In the genomic region with DNA sequence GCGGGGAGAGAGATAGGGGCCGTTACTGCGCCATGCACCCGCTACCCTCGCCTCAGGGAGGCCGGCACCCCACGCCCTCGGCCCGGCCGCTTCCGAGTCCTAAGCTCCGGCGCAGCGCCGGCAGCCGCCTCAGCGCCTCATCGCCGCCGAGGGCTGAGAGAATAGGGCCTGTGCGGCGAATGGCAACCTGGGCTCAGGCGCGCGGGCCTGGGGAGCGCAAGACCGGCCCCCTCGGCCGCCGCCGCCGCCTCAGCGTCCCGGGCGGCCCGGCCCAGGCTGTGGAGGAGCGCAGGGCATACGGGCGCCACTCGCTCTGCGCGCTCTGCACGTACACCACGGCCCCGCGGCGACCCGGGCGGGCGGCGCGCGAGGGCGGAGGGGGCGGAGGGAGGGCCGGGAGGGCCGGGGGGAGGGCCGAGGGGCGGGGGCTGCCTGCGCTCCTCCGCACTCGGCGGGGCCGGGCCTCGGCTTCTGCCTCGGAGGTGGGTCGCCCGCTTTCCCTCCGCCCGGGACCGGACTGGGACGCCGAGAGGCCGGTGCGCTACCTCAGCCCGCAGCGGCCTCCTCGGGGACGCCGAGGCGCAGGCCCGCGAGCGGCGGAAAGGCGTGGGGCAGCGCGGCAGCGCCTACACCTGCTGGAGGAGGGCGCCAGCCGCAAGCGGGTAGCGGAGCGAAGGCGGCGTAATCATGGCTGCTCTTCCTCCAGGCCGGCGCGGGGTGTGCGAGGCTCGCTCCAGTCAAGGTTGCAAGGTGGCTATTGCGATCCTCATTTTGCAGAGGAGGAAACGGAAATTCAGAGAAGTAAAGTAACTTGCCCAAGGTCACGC, we compare ENCODE assay signal across 1 cellular context.
TF ChIP-seq lines count a peak whose summit lies in the region.

A gene (minus strand): TSS at position 317 of the 827 bp plus-strand sequence. CDS start 399 bp downstream, outside the sequence.

TF ChIP-seq in HepG2, 621 proteins besides CTCF, POLR2A, EP300 and RAD21 (continued from another document and continues in another):
- TF ChIP-seq, protein P1, sequence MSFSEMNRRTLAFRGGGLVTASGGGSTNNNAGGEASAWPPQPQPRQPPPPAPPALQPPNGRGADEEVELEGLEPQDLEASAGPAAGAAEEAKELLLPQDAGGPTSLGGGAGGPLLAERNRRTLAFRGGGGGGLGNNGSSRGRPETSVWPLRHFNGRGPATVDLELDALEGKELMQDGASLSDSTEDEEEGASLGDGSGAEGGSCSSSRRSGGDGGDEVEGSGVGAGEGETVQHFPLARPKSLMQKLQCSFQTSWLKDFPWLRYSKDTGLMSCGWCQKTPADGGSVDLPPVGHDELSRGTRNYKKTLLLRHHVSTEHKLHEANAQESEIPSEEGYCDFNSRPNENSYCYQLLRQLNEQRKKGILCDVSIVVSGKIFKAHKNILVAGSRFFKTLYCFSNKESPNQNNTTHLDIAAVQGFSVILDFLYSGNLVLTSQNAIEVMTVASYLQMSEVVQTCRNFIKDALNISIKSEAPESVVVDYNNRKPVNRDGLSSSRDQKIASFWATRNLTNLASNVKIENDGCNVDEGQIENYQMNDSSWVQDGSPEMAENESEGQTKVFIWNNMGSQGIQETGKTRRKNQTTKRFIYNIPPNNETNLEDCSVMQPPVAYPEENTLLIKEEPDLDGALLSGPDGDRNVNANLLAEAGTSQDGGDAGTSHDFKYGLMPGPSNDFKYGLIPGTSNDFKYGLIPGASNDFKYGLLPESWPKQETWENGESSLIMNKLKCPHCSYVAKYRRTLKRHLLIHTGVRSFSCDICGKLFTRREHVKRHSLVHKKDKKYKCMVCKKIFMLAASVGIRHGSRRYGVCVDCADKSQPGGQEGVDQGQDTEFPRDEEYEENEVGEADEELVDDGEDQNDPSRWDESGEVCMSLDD (CRISPR knock-in tag; IDR thresholded peaks at IDR 0.05; ENCODE audit: borderline replicate concordance): 0 out of 2 replicates have a peak, but pooled peaks have one; percentile 29
- TF ChIP-seq TCF7L2 (IDR thresholded peaks at IDR 0.05; ENCODE audit: low read depth, low read length) (no peak), ZNF768 (CRISPR knock-in tag; IDR thresholded peaks at IDR 0.05) (peak; percentile 83), ZNF614 (CRISPR knock-in tag; IDR thresholded peaks at IDR 0.05; ENCODE audit: borderline replicate concordance) (peak; percentile 75; the same call in 1 of the 2 replicates), ARHGAP35 (CRISPR knock-in tag; IDR thresholded peaks at IDR 0.05; ENCODE audit: borderline replicate concordance) (peak; percentile 84; the same call in 1 of the 2 replicates), ZKSCAN8 (CRISPR knock-in tag; IDR thresholded peaks at IDR 0.05; ENCODE audit: borderline replicate concordance) (peak; percentile 70; the same call in 1 of the 2 replicates), ZFP37 (CRISPR knock-in tag; IDR thresholded peaks at IDR 0.05; ENCODE audit: borderline replicate concordance) (no peak), MIER3 (CRISPR knock-in tag; IDR thresholded peaks at IDR 0.05; ENCODE audit: borderline replicate concordance) (peak; percentile 53; the same call in 1 of the 2 replicates), ZNF3 (CRISPR knock-in tag; IDR thresholded peaks at IDR 0.05) (no peak), ZNF670 (CRISPR knock-in tag; IDR thresholded peaks at IDR 0.05; ENCODE audit: borderline replicate concordance) (no peak), NFE2L1 (CRISPR knock-in tag; IDR thresholded peaks at IDR 0.05; ENCODE audit: borderline replicate concordance) (no peak), SATB2 (CRISPR knock-in tag; IDR thresholded peaks at IDR 0.05) (no peak; the same call in 1 of the 2 replicates)
- TF ChIP-seq, protein P2, sequence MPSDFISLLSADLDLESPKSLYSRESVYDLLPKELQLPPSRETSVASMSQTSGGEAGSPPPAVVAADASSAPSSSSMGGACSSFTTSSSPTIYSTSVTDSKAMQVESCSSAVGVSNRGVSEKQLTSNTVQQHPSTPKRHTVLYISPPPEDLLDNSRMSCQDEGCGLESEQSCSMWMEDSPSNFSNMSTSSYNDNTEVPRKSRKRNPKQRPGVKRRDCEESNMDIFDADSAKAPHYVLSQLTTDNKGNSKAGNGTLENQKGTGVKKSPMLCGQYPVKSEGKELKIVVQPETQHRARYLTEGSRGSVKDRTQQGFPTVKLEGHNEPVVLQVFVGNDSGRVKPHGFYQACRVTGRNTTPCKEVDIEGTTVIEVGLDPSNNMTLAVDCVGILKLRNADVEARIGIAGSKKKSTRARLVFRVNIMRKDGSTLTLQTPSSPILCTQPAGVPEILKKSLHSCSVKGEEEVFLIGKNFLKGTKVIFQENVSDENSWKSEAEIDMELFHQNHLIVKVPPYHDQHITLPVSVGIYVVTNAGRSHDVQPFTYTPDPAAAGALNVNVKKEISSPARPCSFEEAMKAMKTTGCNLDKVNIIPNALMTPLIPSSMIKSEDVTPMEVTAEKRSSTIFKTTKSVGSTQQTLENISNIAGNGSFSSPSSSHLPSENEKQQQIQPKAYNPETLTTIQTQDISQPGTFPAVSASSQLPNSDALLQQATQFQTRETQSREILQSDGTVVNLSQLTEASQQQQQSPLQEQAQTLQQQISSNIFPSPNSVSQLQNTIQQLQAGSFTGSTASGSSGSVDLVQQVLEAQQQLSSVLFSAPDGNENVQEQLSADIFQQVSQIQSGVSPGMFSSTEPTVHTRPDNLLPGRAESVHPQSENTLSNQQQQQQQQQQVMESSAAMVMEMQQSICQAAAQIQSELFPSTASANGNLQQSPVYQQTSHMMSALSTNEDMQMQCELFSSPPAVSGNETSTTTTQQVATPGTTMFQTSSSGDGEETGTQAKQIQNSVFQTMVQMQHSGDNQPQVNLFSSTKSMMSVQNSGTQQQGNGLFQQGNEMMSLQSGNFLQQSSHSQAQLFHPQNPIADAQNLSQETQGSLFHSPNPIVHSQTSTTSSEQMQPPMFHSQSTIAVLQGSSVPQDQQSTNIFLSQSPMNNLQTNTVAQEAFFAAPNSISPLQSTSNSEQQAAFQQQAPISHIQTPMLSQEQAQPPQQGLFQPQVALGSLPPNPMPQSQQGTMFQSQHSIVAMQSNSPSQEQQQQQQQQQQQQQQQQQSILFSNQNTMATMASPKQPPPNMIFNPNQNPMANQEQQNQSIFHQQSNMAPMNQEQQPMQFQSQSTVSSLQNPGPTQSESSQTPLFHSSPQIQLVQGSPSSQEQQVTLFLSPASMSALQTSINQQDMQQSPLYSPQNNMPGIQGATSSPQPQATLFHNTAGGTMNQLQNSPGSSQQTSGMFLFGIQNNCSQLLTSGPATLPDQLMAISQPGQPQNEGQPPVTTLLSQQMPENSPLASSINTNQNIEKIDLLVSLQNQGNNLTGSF (CRISPR knock-in tag; IDR thresholded peaks at IDR 0.05): 0 out of 2 replicates have a peak, but pooled peaks have one; percentile 53
- TF ChIP-seq, protein P3, sequence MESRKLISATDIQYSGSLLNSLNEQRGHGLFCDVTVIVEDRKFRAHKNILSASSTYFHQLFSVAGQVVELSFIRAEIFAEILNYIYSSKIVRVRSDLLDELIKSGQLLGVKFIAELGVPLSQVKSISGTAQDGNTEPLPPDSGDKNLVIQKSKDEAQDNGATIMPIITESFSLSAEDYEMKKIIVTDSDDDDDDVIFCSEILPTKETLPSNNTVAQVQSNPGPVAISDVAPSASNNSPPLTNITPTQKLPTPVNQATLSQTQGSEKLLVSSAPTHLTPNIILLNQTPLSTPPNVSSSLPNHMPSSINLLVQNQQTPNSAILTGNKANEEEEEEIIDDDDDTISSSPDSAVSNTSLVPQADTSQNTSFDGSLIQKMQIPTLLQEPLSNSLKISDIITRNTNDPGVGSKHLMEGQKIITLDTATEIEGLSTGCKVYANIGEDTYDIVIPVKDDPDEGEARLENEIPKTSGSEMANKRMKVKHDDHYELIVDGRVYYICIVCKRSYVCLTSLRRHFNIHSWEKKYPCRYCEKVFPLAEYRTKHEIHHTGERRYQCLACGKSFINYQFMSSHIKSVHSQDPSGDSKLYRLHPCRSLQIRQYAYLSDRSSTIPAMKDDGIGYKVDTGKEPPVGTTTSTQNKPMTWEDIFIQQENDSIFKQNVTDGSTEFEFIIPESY (CRISPR knock-in tag; IDR thresholded peaks at IDR 0.05): 0 out of 2 replicates have a peak, but pooled peaks have one; percentile 8
- TF ChIP-seq, protein P4, sequence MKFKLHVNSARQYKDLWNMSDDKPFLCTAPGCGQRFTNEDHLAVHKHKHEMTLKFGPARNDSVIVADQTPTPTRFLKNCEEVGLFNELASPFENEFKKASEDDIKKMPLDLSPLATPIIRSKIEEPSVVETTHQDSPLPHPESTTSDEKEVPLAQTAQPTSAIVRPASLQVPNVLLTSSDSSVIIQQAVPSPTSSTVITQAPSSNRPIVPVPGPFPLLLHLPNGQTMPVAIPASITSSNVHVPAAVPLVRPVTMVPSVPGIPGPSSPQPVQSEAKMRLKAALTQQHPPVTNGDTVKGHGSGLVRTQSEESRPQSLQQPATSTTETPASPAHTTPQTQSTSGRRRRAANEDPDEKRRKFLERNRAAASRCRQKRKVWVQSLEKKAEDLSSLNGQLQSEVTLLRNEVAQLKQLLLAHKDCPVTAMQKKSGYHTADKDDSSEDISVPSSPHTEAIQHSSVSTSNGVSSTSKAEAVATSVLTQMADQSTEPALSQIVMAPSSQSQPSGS (CRISPR knock-in tag; IDR thresholded peaks at IDR 0.05): peak; percentile 59
- TF ChIP-seq, protein P5, sequence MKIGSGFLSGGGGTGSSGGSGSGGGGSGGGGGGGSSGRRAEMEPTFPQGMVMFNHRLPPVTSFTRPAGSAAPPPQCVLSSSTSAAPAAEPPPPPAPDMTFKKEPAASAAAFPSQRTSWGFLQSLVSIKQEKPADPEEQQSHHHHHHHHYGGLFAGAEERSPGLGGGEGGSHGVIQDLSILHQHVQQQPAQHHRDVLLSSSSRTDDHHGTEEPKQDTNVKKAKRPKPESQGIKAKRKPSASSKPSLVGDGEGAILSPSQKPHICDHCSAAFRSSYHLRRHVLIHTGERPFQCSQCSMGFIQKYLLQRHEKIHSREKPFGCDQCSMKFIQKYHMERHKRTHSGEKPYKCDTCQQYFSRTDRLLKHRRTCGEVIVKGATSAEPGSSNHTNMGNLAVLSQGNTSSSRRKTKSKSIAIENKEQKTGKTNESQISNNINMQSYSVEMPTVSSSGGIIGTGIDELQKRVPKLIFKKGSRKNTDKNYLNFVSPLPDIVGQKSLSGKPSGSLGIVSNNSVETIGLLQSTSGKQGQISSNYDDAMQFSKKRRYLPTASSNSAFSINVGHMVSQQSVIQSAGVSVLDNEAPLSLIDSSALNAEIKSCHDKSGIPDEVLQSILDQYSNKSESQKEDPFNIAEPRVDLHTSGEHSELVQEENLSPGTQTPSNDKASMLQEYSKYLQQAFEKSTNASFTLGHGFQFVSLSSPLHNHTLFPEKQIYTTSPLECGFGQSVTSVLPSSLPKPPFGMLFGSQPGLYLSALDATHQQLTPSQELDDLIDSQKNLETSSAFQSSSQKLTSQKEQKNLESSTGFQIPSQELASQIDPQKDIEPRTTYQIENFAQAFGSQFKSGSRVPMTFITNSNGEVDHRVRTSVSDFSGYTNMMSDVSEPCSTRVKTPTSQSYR (CRISPR knock-in tag; IDR thresholded peaks at IDR 0.05; ENCODE audit: borderline replicate concordance): no peak
- TF ChIP-seq, protein P6, sequence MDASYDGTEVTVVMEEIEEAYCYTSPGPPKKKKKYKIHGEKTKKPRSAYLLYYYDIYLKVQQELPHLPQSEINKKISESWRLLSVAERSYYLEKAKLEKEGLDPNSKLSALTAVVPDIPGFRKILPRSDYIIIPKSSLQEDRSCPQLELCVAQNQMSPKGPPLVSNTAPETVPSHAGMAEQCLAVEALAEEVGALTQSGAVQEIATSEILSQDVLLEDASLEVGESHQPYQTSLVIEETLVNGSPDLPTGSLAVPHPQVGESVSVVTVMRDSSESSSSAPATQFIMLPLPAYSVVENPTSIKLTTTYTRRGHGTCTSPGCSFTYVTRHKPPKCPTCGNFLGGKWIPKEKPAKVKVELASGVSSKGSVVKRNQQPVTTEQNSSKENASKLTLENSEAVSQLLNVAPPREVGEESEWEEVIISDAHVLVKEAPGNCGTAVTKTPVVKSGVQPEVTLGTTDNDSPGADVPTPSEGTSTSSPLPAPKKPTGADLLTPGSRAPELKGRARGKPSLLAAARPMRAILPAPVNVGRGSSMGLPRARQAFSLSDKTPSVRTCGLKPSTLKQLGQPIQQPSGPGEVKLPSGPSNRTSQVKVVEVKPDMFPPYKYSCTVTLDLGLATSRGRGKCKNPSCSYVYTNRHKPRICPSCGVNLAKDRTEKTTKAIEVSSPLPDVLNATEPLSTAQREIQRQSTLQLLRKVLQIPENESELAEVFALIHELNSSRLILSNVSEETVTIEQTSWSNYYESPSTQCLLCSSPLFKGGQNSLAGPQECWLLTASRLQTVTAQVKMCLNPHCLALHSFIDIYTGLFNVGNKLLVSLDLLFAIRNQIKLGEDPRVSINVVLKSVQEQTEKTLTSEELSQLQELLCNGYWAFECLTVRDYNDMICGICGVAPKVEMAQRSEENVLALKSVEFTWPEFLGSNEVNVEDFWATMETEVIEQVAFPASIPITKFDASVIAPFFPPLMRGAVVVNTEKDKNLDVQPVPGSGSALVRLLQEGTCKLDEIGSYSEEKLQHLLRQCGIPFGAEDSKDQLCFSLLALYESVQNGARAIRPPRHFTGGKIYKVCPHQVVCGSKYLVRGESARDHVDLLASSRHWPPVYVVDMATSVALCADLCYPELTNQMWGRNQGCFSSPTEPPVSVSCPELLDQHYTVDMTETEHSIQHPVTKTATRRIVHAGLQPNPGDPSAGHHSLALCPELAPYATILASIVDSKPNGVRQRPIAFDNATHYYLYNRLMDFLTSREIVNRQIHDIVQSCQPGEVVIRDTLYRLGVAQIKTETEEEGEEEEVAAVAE (CRISPR knock-in tag; IDR thresholded peaks at IDR 0.05; ENCODE audit: borderline replicate concordance): no peak
- TF ChIP-seq, protein P7, sequence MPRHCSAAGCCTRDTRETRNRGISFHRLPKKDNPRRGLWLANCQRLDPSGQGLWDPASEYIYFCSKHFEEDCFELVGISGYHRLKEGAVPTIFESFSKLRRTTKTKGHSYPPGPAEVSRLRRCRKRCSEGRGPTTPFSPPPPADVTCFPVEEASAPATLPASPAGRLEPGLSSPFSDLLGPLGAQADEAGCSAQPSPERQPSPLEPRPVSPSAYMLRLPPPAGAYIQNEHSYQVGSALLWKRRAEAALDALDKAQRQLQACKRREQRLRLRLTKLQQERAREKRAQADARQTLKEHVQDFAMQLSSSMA (CRISPR knock-in tag; IDR thresholded peaks at IDR 0.05): peak; percentile 75; the same call in 1 of the 2 replicates
